ENCODE assay signal across 8 cellular contexts in genomic region chr15:75776861-75777610, GRCh38.
DNase-seq lines count a peak whose midpoint lies in the region; TF ChIP-seq lines count a peak whose summit lies in the region.
"Not testable (repeated sequence)": the region's sequence is repeated elsewhere in the genome, so short reads cannot be mapped to it uniquely, and the experiment has no call there.

No MANE protein-coding gene starts in this region.

- not testable (repeated sequence) for H3K36me3 Mint-ChIP-seq in Caco-2 (ENCODE audit: insufficient read depth, unreplicated experiment); HFFc6 (ENCODE audit: low read depth)

- H3K27ac Mint-ChIP-seq in Caco-2 (ENCODE audit: unreplicated experiment) (peak overlapping the region; percentile 97), HFFc6 (peak overlapping the region; percentile 47)

- H3K4me3 Mint-ChIP-seq in Caco-2 (ENCODE audit: unreplicated experiment) = not testable (repeated sequence)
- peak overlapping the region; percentile 62; the same call in 1 of the 2 replicates for H3K4me3 Mint-ChIP-seq in HFFc6

- not testable (repeated sequence) for H3K27me3 Mint-ChIP-seq in Caco-2 (ENCODE audit: insufficient read depth, unreplicated experiment)
- peaks cover 35% of the 10 kb centered on the region for H3K27me3 Mint-ChIP-seq in HFFc6 (ENCODE audit: insufficient read depth)

- H3K4me1 Mint-ChIP-seq in Caco-2 (ENCODE audit: low read depth, unreplicated experiment) = peaks cover 19% of the 10 kb centered on the region
- peaks cover 25% of the 10 kb centered on the region for H3K4me1 Mint-ChIP-seq in HFFc6 (ENCODE audit: low read depth)

- POLR2A ChIA-PET in Caco-2 (lab: Charles Lee) = not testable (repeated sequence)

- not testable (repeated sequence) for H3K9me3 Mint-ChIP-seq in Caco-2 (ENCODE audit: unreplicated experiment); HFFc6

- not testable (repeated sequence) for H3K9me3 ChIP-seq in Caco-2

- not testable (repeated sequence) for BruUV-seq in Caco-2 (replicated peaks; lab: Mats Ljungman, UMichigan)

- in situ Hi-C loops in brain microvascular endothelial cell (cut with HindIII; ENCODE audit: low pct_ligation_motif_present, low sequenced_read_pairs) = not testable (repeated sequence)

- intact Hi-C loops in Caco-2 (cut with micrococcal nuclease; ENCODE audit: unreplicated experiment) = not testable (repeated sequence)

- not testable (repeated sequence) for TF ChIP-seq CTCF in Caco-2 (IDR thresholded peaks at IDR 0.05; ENCODE audit: insufficient read depth in 1 of 2, low read depth in 1 of 2, low read length in 1 of 2, severe bottlenecking in 1 of 2, unreplicated experiment in 1 of 2); HFFc6 (IDR thresholded peaks at IDR 0.05); brain microvascular endothelial cell (IDR thresholded peaks at IDR 0.05; ENCODE audit: low read depth, low read length, missing control alignments)

- H3K4me1 ChIP-seq in Caco-2 = peaks cover 18% of the 10 kb centered on the region

- H3K4me3 ChIP-seq in Caco-2 (ENCODE audit: low read depth, low read length); brain microvascular endothelial cell (ENCODE audit: low read depth, low read length): not testable (repeated sequence)

- not testable (repeated sequence) for DNase-seq in Caco-2
- DNase-seq in HFFc6 (peak; percentile 70), NCI-H774 (lab: John Stamatoyannopoulos, UW) (peak; percentile 1), SW480 (ENCODE audit: low spot score) (peak; percentile 51), brain microvascular endothelial cell (peak; percentile 75), fibroblast of peridontal ligament (ENCODE audit: extremely low read depth) (peak; percentile 67), mesenteric fat pad (ENCODE audit: low spot score) (peak; percentile 12), stromal cell of bone marrow (ENCODE audit: low read depth) (peak; percentile 64)

- CTCF ChIA-PET in Caco-2 (lab: Charles Lee) = interaction anchor here (0.6 to 1.1 kb wide), 2 partner anchors 25 to 97 kb away, joined by 3 read pairs; no protein-coding TSS in a partner anchor

- not testable (repeated sequence) for H3K36me3 ChIP-seq in Caco-2 (ENCODE audit: control insufficient read depth, insufficient read depth, low read length); brain microvascular endothelial cell (replicated peaks)

- not testable (repeated sequence) for H3K27me3 ChIP-seq in Caco-2 (replicated peaks; ENCODE audit: control insufficient read depth, insufficient read depth, low read length); brain microvascular endothelial cell (replicated peaks)

- H3K27ac ChIP-seq in brain microvascular endothelial cell = peak overlapping the region; percentile 62
